12 cellular contexts compared by ENCODE assay signal in genomic region chr2:131056204-131056975, GRCh38. TPM values are rescaled to one million over a fixed set of nuclear protein-coding genes. Genes with fewer than 3 reads are reported as not detected.
DNase-seq lines count a peak whose midpoint lies in the region; ATAC-seq, FAIRE-seq and TF ChIP-seq lines count a peak whose summit lies in the region.
"Had no signal": no experiment of that assay in that cellular context is flagged by ENCODE, and none has a peak within 500 bp of the region (broad histone marks: within the 10 kb centered on the region; RNA-seq: fewer than 3 reads in every experiment).

No MANE protein-coding gene starts in this region.

- H3K4me3 Mint-ChIP-seq in CD4-positive, alpha-beta T cell = no peak overlapping the region

- H3K4me1 ChIP-seq in endothelial cell of umbilical vein (ENCODE audit: control insufficient read depth, extremely low read depth, insufficient read depth, low read length) = no peaks in the 10 kb centered on the region

- DNase-seq in DMS79 treated with DMSO at 0.1 percent for 48 hours (lab: John Stamatoyannopoulos, UW) (peak; percentile 23), NCI-H345 (lab: John Stamatoyannopoulos, UW) (peak; percentile 82), endothelial cell of umbilical vein (ENCODE audit: low read depth, low spot score) (no peak), pons (ENCODE audit: low spot score) (peak; percentile 84), hepatic stellate cell (ENCODE audit: low spot score) (no peak)
- no peak for DNase-seq in CD4-positive, alpha-beta T cell
- no peak for DNase-seq in activated naive CD4-positive, alpha-beta T cell treated with Interleukin-2 at 50 U/mL for 16 hours
- DNase-seq: erythroblast; stimulated activated CD4-positive, alpha-beta T cell treated with anti-CD3 and anti-CD28 coated beads, Interleukin-2, amount 100 ng/mL, for 24 hours; stimulated activated naive CD8-positive, alpha-beta T cell treated with anti-CD3 and anti-CD28 coated beads, Interleukin-15, Interleukin-2, amounts not matched to agents 100 U/mL and 50 U/mL, for 24 hours had no signal

- H3K36me3 Mint-ChIP-seq in CD4-positive, alpha-beta T cell (ENCODE audit: low read depth) = peaks cover 92% of the 10 kb centered on the region

- intact Hi-C loops in endothelial cell of umbilical vein (cut with micrococcal nuclease) = no loop called here
- intact Hi-C loops in CD4-positive, alpha-beta T cell (cut with DNase I, micrococcal nuclease) = no loop called here

- no peaks in the 10 kb centered on the region for H3K27me3 ChIP-seq in endothelial cell of umbilical vein (ENCODE audit: control insufficient read depth in 2 of 2, insufficient read depth in 2 of 2, low read length in 2 of 2)
- H3K27me3 ChIP-seq in CD4-positive, alpha-beta T cell (ENCODE audit: control insufficient read depth, insufficient read depth, low read length) = no peaks in the 10 kb centered on the region
- H3K27me3 ChIP-seq: body of pancreas had no signal

- POLR2A ChIA-PET in endothelial cell of umbilical vein (lab: Charles Lee) = no interaction called here
- POLR2A ChIA-PET in CD4-positive, alpha-beta T cell (lab: Charles Lee) = interaction anchor here (0.6 to 1.4 kb wide), 2 partner anchors 15 to 45 kb away, joined by 4 read pairs; no protein-coding TSS in a partner anchor

- H3K9me3 Mint-ChIP-seq in CD4-positive, alpha-beta T cell = no peaks in the 10 kb centered on the region

- CTCF ChIA-PET in endothelial cell of umbilical vein (lab: Charles Lee) = no interaction called here
- CTCF ChIA-PET in CD4-positive, alpha-beta T cell (lab: Charles Lee) = no interaction called here

- BruUV-seq in endothelial cell of umbilical vein (replicated peaks; lab: Mats Ljungman, UMichigan) = no TSS peak

- peak; percentile 12 for FAIRE-seq in endothelial cell of umbilical vein (lab: Jason Lieb, UNC)

- no peak overlapping the region for H3K4me2 ChIP-seq in endothelial cell of umbilical vein (ENCODE audit: insufficient read depth, low read length)

- H3K9me3 ChIP-seq in endothelial cell of umbilical vein (replicated peaks; ENCODE audit: control insufficient read depth, insufficient read depth, low read length) = no peaks in the 10 kb centered on the region
- H3K9me3 ChIP-seq in CD4-positive, alpha-beta T cell (ENCODE audit: control insufficient read depth, low read length) = no peaks in the 10 kb centered on the region
- H3K9me3 ChIP-seq: body of pancreas had no signal

- no peak for ATAC-seq in HG03039 (IDR thresholded peaks at IDR 0.05; ENCODE audit: unreplicated experiment)
- ATAC-seq in CD4-positive, alpha-beta T cell (ENCODE audit: poor library complexity) = no peak
- ATAC-seq: stimulated activated naive CD8-positive, alpha-beta T cell treated with anti-CD3 and anti-CD28 coated beads, Interleukin-15, Interleukin-2, amounts not matched to agents 100 U/mL and 50 U/mL, for 24 hours had no signal

- no peak overlapping the region for H3K4me3 ChIP-seq in endothelial cell of umbilical vein (replicated peaks in 1 of 3; ENCODE audit: insufficient read depth in 1 of 3, low read depth in 1 of 3, low read length in 3 of 3)
- H3K4me3 ChIP-seq: body of pancreas had no signal

- H3K9me1 ChIP-seq in endothelial cell of umbilical vein (replicated peaks; ENCODE audit: control insufficient read depth, extremely low read depth, insufficient read depth, low read length) = no peaks in the 10 kb centered on the region

- no peak for TF ChIP-seq CTCF in endothelial cell of umbilical vein (IDR thresholded peaks at IDR 0.05; ENCODE audit: extremely low read depth in 1 of 2, insufficient read depth in 1 of 2, low read depth in 1 of 2, low read length in 2 of 2)
- no peak for TF ChIP-seq CTCF in CD4-positive, alpha-beta T cell (IDR thresholded peaks at IDR 0.05)

- TF ChIP-seq POLR2A in endothelial cell of umbilical vein (IDR thresholded peaks at IDR 0.05; ENCODE audit: low read depth, low read length) = no peak

- peaks cover 40% of the 10 kb centered on the region for H3K4me1 Mint-ChIP-seq in CD4-positive, alpha-beta T cell (ENCODE audit: low read depth)

- dilution Hi-C loops in endothelial cell of umbilical vein (cut with MboI; ENCODE audit: extremely low pct_ligation_motif_present, low sequenced_read_pairs) = no loop called here

- H3K9ac ChIP-seq in endothelial cell of umbilical vein (replicated peaks; ENCODE audit: extremely low read depth, insufficient read depth, low read length) = no peak overlapping the region

- peaks cover 8% of the 10 kb centered on the region for H4K20me1 ChIP-seq in endothelial cell of umbilical vein (replicated peaks; ENCODE audit: control insufficient read depth, extremely low read depth, insufficient read depth, low read length)

- H3K79me2 ChIP-seq in endothelial cell of umbilical vein (ENCODE audit: control insufficient read depth, insufficient read depth, low read length) = peaks cover 65% of the 10 kb centered on the region

- no peaks in the 10 kb centered on the region for H3K27me3 Mint-ChIP-seq in CD4-positive, alpha-beta T cell

- no peak overlapping the region for H3K27ac ChIP-seq in endothelial cell of umbilical vein (ENCODE audit: insufficient read depth, low read depth, low read length)
- H3K27ac ChIP-seq in CD4-positive, alpha-beta T cell (ENCODE audit: low read depth, low read length) = no peak overlapping the region

- no peak overlapping the region for H2AFZ ChIP-seq in endothelial cell of umbilical vein (ENCODE audit: low read depth, low read length)

- peaks cover 30 to 41% of the 10 kb centered on the region in 2 experiments for H3K36me3 ChIP-seq in endothelial cell of umbilical vein (ENCODE audit: control insufficient read depth in 2 of 2, extremely low read depth in 1 of 2, insufficient read depth in 2 of 2, low read length in 2 of 2)

- no peak overlapping the region for H3K27ac Mint-ChIP-seq in CD4-positive, alpha-beta T cell

TF ChIP-seq in endothelial cell of umbilical vein, 7 proteins besides CTCF, POLR2A, EP300 and RAD21:
- TF ChIP-seq JUN (IDR thresholded peaks at IDR 0.05; ENCODE audit: borderline replicate concordance, insufficient read depth, insufficient read length, low read depth) = no peak
- TF ChIP-seq MAX (IDR thresholded peaks at IDR 0.05; ENCODE audit: insufficient read depth, insufficient read length) = no peak
- no peak for TF ChIP-seq POLR2AphosphoS5 (IDR thresholded peaks at IDR 0.05; ENCODE audit: insufficient read depth, low read depth, low read length)
- TF ChIP-seq FOS (IDR thresholded peaks at IDR 0.05; ENCODE audit: borderline replicate concordance, insufficient read depth, low read length) = no peak
- no peak for TF ChIP-seq MYC (IDR thresholded peaks at IDR 0.05; ENCODE audit: low read depth, low read length)
- no peak for TF ChIP-seq GATA2 (IDR thresholded peaks at IDR 0.05; ENCODE audit: insufficient read depth, insufficient read length, low read depth, low read length)
- no peak for TF ChIP-seq EZH2 (IDR thresholded peaks at IDR 0.05; ENCODE audit: borderline replicate concordance, low read depth, low read length, severe bottlenecking)
TF ChIP-seq in endothelial cell of umbilical vein: peak in this region for 0.

RNA-seq across cellular contexts. Expression of gene FAM168B, which starts 36.9 kb away (rescaled TPM):
- total RNA-seq in endothelial cell of umbilical vein = 107 and 109 TPM in 2 replicates
- 183 and 185 TPM in 2 replicates for polyA plus RNA-seq in endothelial cell of umbilical vein
- polyA plus RNA-seq in endothelial cell of umbilical vein (2011; cell fraction: cytosol; rRNA removed) = 83.0 and 99.0 TPM in 2 replicates
- polyA plus RNA-seq in endothelial cell of umbilical vein (2011; cell fraction: nucleus; rRNA removed) = 78.3 and 80.9 TPM in 2 replicates
- polyA plus RNA-seq in endothelial cell of umbilical vein (2012) = 77.2 and 80.8 TPM in 2 replicates
- 123 and 146 TPM in 2 replicates for polyA minus RNA-seq in endothelial cell of umbilical vein
- polyA minus RNA-seq in endothelial cell of umbilical vein (2011; cell fraction: cytosol; rRNA and poly(A)+ RNA removed) = 58.7 TPM
- 40.8 and 46.9 TPM in 2 replicates for polyA minus RNA-seq in endothelial cell of umbilical vein (2011; cell fraction: nucleus; rRNA and poly(A)+ RNA removed)
- 10 to 100 TPM; 74.1 to 76.4 TPM for total RNA-seq in CD4-positive, alpha-beta T cell

RNA-seq across cellular contexts. Expression of gene PLEKHB2, which starts 48.7 kb away (rescaled TPM):
- 56.5 and 56.9 TPM in 2 replicates for total RNA-seq in endothelial cell of umbilical vein
- polyA plus RNA-seq in endothelial cell of umbilical vein = 46.3 and 56.8 TPM in 2 replicates
- 47.4 and 51.4 TPM in 2 replicates for polyA plus RNA-seq in endothelial cell of umbilical vein (2011; cell fraction: cytosol; rRNA removed)
- polyA plus RNA-seq in endothelial cell of umbilical vein (2011; cell fraction: nucleus; rRNA removed) = 39.2 and 44.2 TPM in 2 replicates
- polyA plus RNA-seq in endothelial cell of umbilical vein (2012) = 68.8 and 69.9 TPM in 2 replicates
- polyA minus RNA-seq in endothelial cell of umbilical vein = 99.9 and 103 TPM in 2 replicates
- 36.3 TPM for polyA minus RNA-seq in endothelial cell of umbilical vein (2011; cell fraction: cytosol; rRNA and poly(A)+ RNA removed)
- polyA minus RNA-seq in endothelial cell of umbilical vein (2011; cell fraction: nucleus; rRNA and poly(A)+ RNA removed) = 28.8 and 35.6 TPM in 2 replicates
- 10 to 100 TPM; 66.9 to 71.7 TPM for total RNA-seq in CD4-positive, alpha-beta T cell

Comparison
In these comparisons a context has a peak if more than half of its experiments do, and no peak if none do; other contexts are left out.
1. DNase-seq: peak in DMS79 treated with DMSO at 0.1 percent for 48 hours (single experiment), NCI-H345 (single experiment) and pons (single experiment); none in endothelial cell of umbilical vein (single experiment), hepatic stellate cell (single experiment), CD4-positive, alpha-beta T cell (0 of 10) and activated naive CD4-positive, alpha-beta T cell treated with Interleukin-2 at 50 U/mL for 16 hours (single experiment).